1 cellular context compared by ENCODE assay signal in genomic region chr12:29612912-29613311, GRCh38.
TF ChIP-seq lines count a peak whose summit lies in the region.

No MANE protein-coding gene starts in this region.

TF ChIP-seq in WTC11, 78 proteins besides CTCF, POLR2A, EP300 and RAD21 (continued from another document):
- TF ChIP-seq AR (CRISPR knock-in tag; IDR thresholded peaks at IDR 0.05) = no peak
- TF ChIP-seq ZNF532 (CRISPR knock-in tag; IDR thresholded peaks at IDR 0.05; ENCODE audit: borderline replicate concordance) = no peak
- TF ChIP-seq FOXP1 (CRISPR knock-in tag; IDR thresholded peaks at IDR 0.05; ENCODE audit: borderline replicate concordance) = no peak
- no peak for TF ChIP-seq NFATC4 (CRISPR knock-in tag; IDR thresholded peaks at IDR 0.05)
- TF ChIP-seq SMAD3 (CRISPR knock-in tag; IDR thresholded peaks at IDR 0.05; ENCODE audit: borderline replicate concordance) = no peak
- no peak for TF ChIP-seq EMX1 (CRISPR knock-in tag; IDR thresholded peaks at IDR 0.05)
- no peak for TF ChIP-seq ETV6 (CRISPR knock-in tag; IDR thresholded peaks at IDR 0.05)
- TF ChIP-seq TCF7 (CRISPR knock-in tag; IDR thresholded peaks at IDR 0.05; ENCODE audit: low read depth) = no peak
